23 cellular contexts compared by ENCODE assay signal in genomic region chr19:10395003-10395402, GRCh38.
"Had no signal": no experiment of that assay in that cellular context is flagged by ENCODE, and none has a peak within 500 bp of the region (broad histone marks: within the 10 kb centered on the region; RNA-seq: fewer than 3 reads in every experiment).

No MANE protein-coding gene starts in this region.

- H3K27ac ChIP-seq: brain microvascular endothelial cell, cardiac muscle cell, PC-9, SK-N-MC, WERI-Rb-1 had no signal

- H3K27me3 ChIP-seq: brain microvascular endothelial cell, cardiac muscle cell, MG63 had no signal

- H3K9me3 ChIP-seq: MG63 had no signal

- H2AFZ ChIP-seq: PC-9 had no signal

- H3K4me3 ChIP-seq: cardiac muscle cell, MG63, PC-9, SK-N-MC had no signal

- H3K4me2 ChIP-seq: PC-9 had no signal

- DNase-seq: activated CD4-positive, alpha-beta T cell treated with anti-CD3 and anti-CD28 coated beads for 4 hours; activated CD8-positive, alpha-beta memory T cell treated with anti-CD3 and anti-CD28 coated beads, Interleukin-2, amount 50 U/mL, for 4 hours; activated CD8-positive, alpha-beta T cell treated with anti-CD3 and anti-CD28 coated beads for 36 hours; activated gamma-delta T cell treated with Interleukin-2 at 50 U/mL for 16 hours; activated naive CD4-positive, alpha-beta T cell treated with anti-CD3 and anti-CD28 coated beads, Interleukin-2, amount 10 ng/mL, durations not matched to agents 7 days and 5 days; activated naive CD8-positive, alpha-beta T cell treated with anti-CD3 and anti-CD28 coated beads for 36 hours; activated T-cell treated with anti-CD3 and anti-CD28 coated beads, Interleukin-2, amount 50 U/mL, for 72 hours; brain microvascular endothelial cell; MG63; MV-4-11; NCI-H1092 treated with DMSO at 0.1 percent for 48 hours; NCI-H1417 treated with DMSO at 0.1 percent for 48 hours; NCI-H1694; NCI-H2029; NCI-H2107; NCI-H345; NCI-H510A; NCI-H69; PC-9; T-helper 1 cell; WERI-Rb-1 had no signal
